In the genomic region with DNA sequence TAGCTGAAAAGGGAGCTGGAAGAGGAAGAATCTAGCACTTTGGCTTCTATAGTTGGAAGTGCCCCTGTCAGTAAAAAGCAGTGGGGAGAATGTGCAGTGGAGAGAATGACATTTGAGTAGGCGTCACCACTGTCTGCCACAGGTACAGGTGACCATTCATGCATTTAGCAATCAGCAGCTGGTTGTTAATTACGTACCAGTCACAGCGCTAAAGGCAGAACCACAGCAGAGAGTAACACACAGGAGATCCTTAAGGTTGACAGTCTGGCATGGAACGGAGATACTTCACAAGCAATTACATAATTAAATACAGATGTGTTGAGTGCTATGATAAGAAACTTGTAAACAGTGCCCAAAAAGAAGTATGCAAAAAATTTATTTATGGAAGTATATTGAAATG, we compare ENCODE assay signal across 30 cellular contexts. TPM values are rescaled to one million over a fixed set of nuclear protein-coding genes. Genes with fewer than 3 reads are reported as not detected.
"Had no signal": no experiment of that assay in that cellular context is flagged by ENCODE, and none has a peak within 500 bp of the region (broad histone marks: within the 10 kb centered on the region; RNA-seq: fewer than 3 reads in every experiment).

No MANE protein-coding gene starts in this region.

- H3K27ac ChIP-seq: adrenal gland, colonic mucosa, Peyer's patch, RWPE1, SJSA1 had no signal

- H3K27me3 ChIP-seq: adrenal gland, colonic mucosa, Peyer's patch, SJSA1 had no signal

- DNase-seq: activated B cell treated with CpG ODN at 0.5 μM for 24 hours; activated CD4-positive, alpha-beta memory T cell treated with anti-CD3 and anti-CD28 coated beads, Interleukin-2, amount 10 ng/mL, durations not matched to agents 7 days and 5 days; activated CD4-positive, alpha-beta T cell treated with anti-CD3 and anti-CD28 coated beads for 1 hour; activated CD4-positive, alpha-beta T cell treated with anti-CD3 and anti-CD28 coated beads, Interleukin-2, amount 50 U/mL, for 1 hour; activated gamma-delta T cell; activated naive CD4-positive, alpha-beta T cell treated with anti-CD3 and anti-CD28 coated beads, Interleukin-2, amount 50 U/mL, for 16 hours; activated naive CD8-positive, alpha-beta T cell treated with anti-CD3 and anti-CD28 coated beads, Interleukin-2, amount 10 ng/mL, durations not matched to agents 7 days and 5 days; activated T-cell treated with anti-CD3 and anti-CD28 coated beads for 4 hours; activated T-cell treated with anti-CD3 and anti-CD28 coated beads, Interleukin-2, amount 50 U/mL, for 48 hours; adrenal gland; anterior cingulate cortex; colonic mucosa; KG1; NCI-H1048; NCI-H1417 treated with DMSO at 0.1 percent for 48 hours; NCI-H1694; NCI-H2029; NCI-H2171; NCI-H2227 treated with DMSO at 0.1 percent for 48 hours; NCI-H446 treated with DMSO at 0.1 percent for 48 hours; NCI-H524 treated with DMSO at 0.1 percent for 48 hours; NCI-H82; Peyer's patch; SHP77; T-cell; T-helper 2 cell; T1000 had no signal

- H3K36me3 ChIP-seq: adrenal gland, colonic mucosa, Peyer's patch, SJSA1 had no signal

- H3K4me3 ChIP-seq: adrenal gland, colonic mucosa, Peyer's patch, SJSA1 had no signal

- ATAC-seq: activated T-helper 17 cell treated with anti-CD3 and anti-CD28 coated beads, Interleukin-2, amount 50 U/mL, for 72 hours; T-cell had no signal

- H3K4me1 ChIP-seq: adrenal gland, colonic mucosa, Peyer's patch, SJSA1 had no signal

- H3K9me3 ChIP-seq: adrenal gland, colonic mucosa, Peyer's patch, SJSA1 had no signal

RNA-seq across cellular contexts. Expression of gene C10orf67, which starts 24.8 kb away (rescaled TPM):
- total RNA-seq: activated B cell treated with CpG ODN at 0.5 μM for 24 hours; activated CD4-positive, alpha-beta memory T cell treated with anti-CD3 and anti-CD28 coated beads, Interleukin-2, amount 10 ng/mL, durations not matched to agents 7 days and 5 days; colonic mucosa; SJSA1 had no signal
